ENCODE assay signal across 9 cellular contexts in the genomic region with DNA sequence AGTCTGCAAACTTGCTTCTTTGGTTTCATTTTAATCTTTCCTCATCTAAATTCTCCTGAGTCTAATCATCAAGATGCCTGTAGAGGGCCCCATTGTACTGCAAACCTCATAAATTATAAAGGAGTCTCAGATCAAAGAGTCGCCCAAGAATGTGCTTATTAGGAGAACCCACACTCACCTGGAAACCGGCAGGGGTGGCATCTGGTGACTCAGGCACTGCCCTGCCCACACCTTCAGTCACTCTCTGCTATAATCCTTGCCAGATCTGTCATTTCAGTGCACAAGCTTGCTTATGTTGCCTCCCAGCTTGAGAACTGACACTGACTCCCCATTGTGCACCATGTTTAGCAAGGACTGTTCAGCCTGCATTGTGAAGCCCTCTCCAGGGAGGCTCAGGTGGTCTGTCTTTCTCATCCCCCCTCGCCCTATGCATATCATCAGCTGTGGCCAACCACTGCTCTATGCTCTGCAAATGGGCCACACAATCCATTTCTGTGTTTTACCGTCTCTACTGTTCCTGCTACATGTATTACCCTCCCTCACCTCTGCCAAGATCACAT. TPM values are rescaled to one million over a fixed set of nuclear protein-coding genes. Genes with fewer than 3 reads are reported as not detected.
DNase-seq lines count a peak whose midpoint lies in the region; ATAC-seq and TF ChIP-seq lines count a peak whose summit lies in the region.
"Had no signal": no experiment of that assay in that cellular context is flagged by ENCODE, and none has a peak within 500 bp of the region (broad histone marks: within the 10 kb centered on the region; RNA-seq: fewer than 3 reads in every experiment).

No MANE protein-coding gene starts in this region.

- in situ Hi-C loops in G401 (cut with HindIII; ENCODE audit: low sequenced_read_pairs): no loop called here
- in situ Hi-C loops in Panc1 (cut with HindIII; ENCODE audit: low pct_unique_long_range_greater_than_20kb, low sequenced_read_pairs): no loop called here

- H3K36me3 ChIP-seq in Panc1 (ENCODE audit: control insufficient read depth, insufficient read depth, low read length): no peaks in the 10 kb centered on the region

- H3K4me3 ChIP-seq in Panc1 (ENCODE audit: low read depth in 2 of 2, low read length in 2 of 2): no peak overlapping the region

- no peaks in the 10 kb centered on the region for H3K9me3 ChIP-seq in Panc1 (ENCODE audit: control insufficient read depth, insufficient read depth, low read depth, low read length)

- H3K27ac Mint-ChIP-seq in brain: no peak overlapping the region

- no peaks in the 10 kb centered on the region for H3K27me3 Mint-ChIP-seq in brain

- CTCF ChIA-PET in Panc1 (lab: Charles Lee): interaction anchor here (0.7 to 0.8 kb wide), 2 partner anchors 57 to 346 kb away, joined by 3 to 7 read pairs; no protein-coding TSS in a partner anchor

- H3K27me3 ChIP-seq in Panc1 (ENCODE audit: control insufficient read depth, insufficient read depth, low read length): no peaks in the 10 kb centered on the region

- intact Hi-C loops in Panc1 (cut with micrococcal nuclease; ENCODE audit: unreplicated experiment): loop anchor here (5.0 kb wide), 1 partner anchor 352 kb away; no protein-coding TSS in a partner anchor

- DNase-seq in G401 (ENCODE audit: low spot score) (peak; percentile 4), HT-29 (ENCODE audit: low spot score) (peak; percentile 98), Panc1 (ENCODE audit: low read depth, low spot score) (peak; percentile 56), kidney glomerular epithelial cell (lab: John Stamatoyannopoulos, UW) (peak; percentile 75), KG1 (lab: John Stamatoyannopoulos, UW) (no peak)
- peak; percentile 3 to 19 for DNase-seq in stimulated activated CD8-positive, alpha-beta memory T cell treated with anti-CD3 and anti-CD28 coated beads, Interleukin-15, amount 100 ng/mL, for 4 hours (ENCODE audit: low read depth in 2 of 2)

- peaks cover 7% of the 10 kb centered on the region for H3K4me1 Mint-ChIP-seq in brain

- H3K9me3 Mint-ChIP-seq in brain: no peaks in the 10 kb centered on the region

- H3K27ac ChIP-seq in Panc1 (ENCODE audit: low read length): no peak overlapping the region

- H3K4me1 ChIP-seq in Panc1 (ENCODE audit: control insufficient read depth, insufficient read depth, low read length): no peaks in the 10 kb centered on the region

- H3K4me3 Mint-ChIP-seq in brain: no peak overlapping the region

- peak; percentile 69 for ATAC-seq in GM21447 (IDR thresholded peaks at IDR 0.05; ENCODE audit: unreplicated experiment)
- ATAC-seq in Panc1: peak; percentile 85

- H3K36me3 Mint-ChIP-seq in brain: no peaks in the 10 kb centered on the region

- TF ChIP-seq CTCF in Panc1 (IDR thresholded peaks at IDR 0.05) (peak; percentile 66), brain (conservative IDR thresholded peaks at IDR 0.05) (peak; percentile 52 to 69)

- BruUV-seq in Panc1 (replicated peaks; lab: Mats Ljungman, UMichigan): no TSS peak

- POLR2A ChIA-PET in Panc1 (lab: Charles Lee): no interaction called here

RNA-seq across cellular contexts. Expression of gene EPGN, which starts 12.4 kb away (rescaled TPM):
- total RNA-seq in G401 (2014; rRNA removed; shearing (Covaris generic)): not detected in 2 replicates
- 0.26 TPM in 1 of 2 replicates, not detected in the other for total RNA-seq in HT-29 (2014; rRNA removed; shearing (Covaris generic))
- not detected for total RNA-seq in Panc1 (2021; ENCODE audit: unreplicated experiment)
- not detected for polyA plus RNA-seq in Panc1 (2012; ENCODE audit: insufficient read length)
- not detected for polyA plus RNA-seq in brain (ENCODE audit: insufficient read depth, low read depth, low replicate concordance)
- total RNA-seq: urinary bladder had no signal

RNA-seq across cellular contexts. Expression of gene EREG, which starts 44.3 kb away (rescaled TPM):
- not detected in 2 replicates for total RNA-seq in G401 (2014; rRNA removed; shearing (Covaris generic))
- total RNA-seq in HT-29 (2014; rRNA removed; shearing (Covaris generic)): 67.4 and 74.0 TPM in 2 replicates
- 2.1 TPM for total RNA-seq in Panc1 (2021; ENCODE audit: unreplicated experiment)
- polyA plus RNA-seq in Panc1 (2012; ENCODE audit: insufficient read length): 0.58 TPM
- not detected for polyA plus RNA-seq in brain (ENCODE audit: insufficient read depth, low read depth, low replicate concordance)

Comparison
In these comparisons a context has a peak if more than half of its experiments do, and no peak if none do; other contexts are left out.
1. RNA of gene EREG, which starts 44.3 kb away (total RNA-seq): 67.4 to 74.0 TPM in HT-29; 2.1 TPM in Panc1 (single experiment) and not detected in G401; every median in the first group is over 10 times any median in the second.